In genomic region chr2:72533767-72534166, GRCh38 we compare ENCODE assay signal across 17 cellular contexts.
A peak's percentile ranks its signal among the peaks of the same experiment; 100 is the strongest.
DNase-seq lines count a peak whose midpoint lies in the region; ATAC-seq and TF ChIP-seq lines count a peak whose summit lies in the region.
"Had no signal": no experiment of that assay in that cellular context is flagged by ENCODE, and none has a peak within 500 bp of the region (broad histone marks: within the 10 kb centered on the region; RNA-seq: fewer than 3 reads in every experiment).

No MANE protein-coding gene starts in this region.

- ATAC-seq in psoas muscle (no peak), GM18858 (IDR thresholded peaks at IDR 0.05; ENCODE audit: unreplicated experiment) (no peak)
- ATAC-seq: GM23338; stimulated activated memory B cell treated with anti-CD40 and anti-IgM and Interleukin-4, amounts not matched to agents 10 μg/mL and 1 μg/mL and 100 μg/mL, for 72 hours had no signal

- H3K27me3 ChIP-seq in psoas muscle (ENCODE audit: insufficient read depth in 3 of 3, low read length in 2 of 3): no peaks in the 10 kb centered on the region
- H3K27me3 ChIP-seq: BLaER1 treated with 17β-estradiol and CSF1 and Interleukin-3, amounts not matched to agents 10 nM and 100 nM; SJSA1 had no signal

- H3K27ac ChIP-seq in RWPE1 (no peak overlapping the region), psoas muscle (no peak overlapping the region)
- H3K27ac ChIP-seq: BLaER1 treated with 17β-estradiol and CSF1 and Interleukin-3, amounts not matched to agents 10 nM and 100 nM; SJSA1 had no signal

- H3K9me3 ChIP-seq in psoas muscle: no peaks in the 10 kb centered on the region
- H3K9me3 ChIP-seq: BLaER1 treated with 17β-estradiol and CSF1 and Interleukin-3, amounts not matched to agents 10 nM and 100 nM; SJSA1 had no signal

- intact Hi-C loops in psoas muscle (cut with DNase I): no loop called here

- no peak overlapping the region for H3K4me3 Mint-ChIP-seq in progenitor cell of endocrine pancreas (ENCODE audit: low read depth)
- H3K4me3 Mint-ChIP-seq: activated CD4-positive, alpha-beta memory T cell treated with anti-CD3 and anti-CD28 coated beads for 36 hours; GM23338; immature natural killer cell; stimulated activated memory B cell treated with anti-CD40 and anti-IgM and Interleukin-4, amounts not matched to agents 10 μg/mL and 1 μg/mL and 100 μg/mL, for 72 hours had no signal

- peaks cover 2% of the 10 kb centered on the region for H3K9me3 Mint-ChIP-seq in progenitor cell of endocrine pancreas (ENCODE audit: low read depth)
- H3K9me3 Mint-ChIP-seq: activated CD4-positive, alpha-beta memory T cell treated with anti-CD3 and anti-CD28 coated beads for 36 hours; GM23338; immature natural killer cell; stimulated activated memory B cell treated with anti-CD40 and anti-IgM and Interleukin-4, amounts not matched to agents 10 μg/mL and 1 μg/mL and 100 μg/mL, for 72 hours had no signal

- H3K36me3 ChIP-seq in psoas muscle (ENCODE audit: insufficient read depth in 1 of 2, low read depth in 1 of 2): no peaks in the 10 kb centered on the region
- H3K36me3 ChIP-seq: BLaER1 treated with 17β-estradiol and CSF1 and Interleukin-3, amounts not matched to agents 10 nM and 100 nM; SJSA1 had no signal

- in situ Hi-C loops in GM13977 (cut with MboI; ENCODE audit: low pct_unique_long_range_greater_than_20kb, low sequenced_read_pairs, unreplicated experiment): no loop called here

- TF ChIP-seq CTCF in RWPE1 (conservative IDR thresholded peaks at IDR 0.05; ENCODE audit: low read depth) (no peak), epithelial cell of esophagus (IDR thresholded peaks at IDR 0.05; ENCODE audit: insufficient read depth, low read depth, low read length, missing control alignments) (no peak), progenitor cell of endocrine pancreas (IDR thresholded peaks at IDR 0.05; ENCODE audit: unreplicated experiment) (no peak), psoas muscle (IDR thresholded peaks at IDR 0.05) (no peak), GM13977 (IDR thresholded peaks at IDR 0.05; ENCODE audit: extremely low read depth, insufficient read depth, missing control alignments) (no peak)

- peak overlapping the region; percentile 29 for H3K27ac Mint-ChIP-seq in progenitor cell of endocrine pancreas
- H3K27ac Mint-ChIP-seq: activated CD4-positive, alpha-beta memory T cell treated with anti-CD3 and anti-CD28 coated beads for 36 hours; GM23338; immature natural killer cell; stimulated activated memory B cell treated with anti-CD40 and anti-IgM and Interleukin-4, amounts not matched to agents 10 μg/mL and 1 μg/mL and 100 μg/mL, for 72 hours had no signal

- POLR2A ChIA-PET in RWPE1 (lab: Yijun Ruan, JAX; ENCODE audit: low non-redundant PET): no interaction called here

- H3K4me3 ChIP-seq in epithelial cell of esophagus (ENCODE audit: low read length) (no peak overlapping the region), psoas muscle (no peak overlapping the region)
- H3K4me3 ChIP-seq: BLaER1 treated with 17β-estradiol and CSF1 and Interleukin-3, amounts not matched to agents 10 nM and 100 nM; GM23338; SJSA1 had no signal

- H3K36me3 Mint-ChIP-seq in progenitor cell of endocrine pancreas (ENCODE audit: insufficient read depth): peaks cover 4% of the 10 kb centered on the region
- H3K36me3 Mint-ChIP-seq: immature natural killer cell; stimulated activated memory B cell treated with anti-CD40 and anti-IgM and Interleukin-4, amounts not matched to agents 10 μg/mL and 1 μg/mL and 100 μg/mL, for 72 hours had no signal

- no peaks in the 10 kb centered on the region for H3K27me3 Mint-ChIP-seq in progenitor cell of endocrine pancreas
- H3K27me3 Mint-ChIP-seq: activated CD4-positive, alpha-beta memory T cell treated with anti-CD3 and anti-CD28 coated beads for 36 hours; stimulated activated memory B cell treated with anti-CD40 and anti-IgM and Interleukin-4, amounts not matched to agents 10 μg/mL and 1 μg/mL and 100 μg/mL, for 72 hours had no signal

- CTCF ChIA-PET in RWPE1 (lab: Yijun Ruan, JAX): interaction anchor here (0.6 kb wide), 1 partner anchor 151 kb away, joined by 5 read pairs; no protein-coding TSS in a partner anchor

- no peaks in the 10 kb centered on the region for H3K4me1 ChIP-seq in psoas muscle
- H3K4me1 ChIP-seq: BLaER1 treated with 17β-estradiol and CSF1 and Interleukin-3, amounts not matched to agents 10 nM and 100 nM had no signal

- DNase-seq in GM03348 (ENCODE audit: low spot score): peak; percentile 9
- DNase-seq in RWPE1 (ENCODE audit: low spot score): peak; percentile 51
- DNase-seq in epithelial cell of esophagus (ENCODE audit: low read depth): peak; percentile 50
- no peak for DNase-seq in progenitor cell of endocrine pancreas (ENCODE audit: low spot score, unreplicated experiment)
- DNase-seq in psoas muscle: no peak
- no peak for DNase-seq in NCI-H1930 (lab: John Stamatoyannopoulos, UW)
- DNase-seq in GM13977 (ENCODE audit: low spot score): no peak
- DNase-seq: activated CD4-positive, alpha-beta memory T cell treated with anti-CD3 and anti-CD28 coated beads for 36 hours; cortex of kidney; foreskin melanocyte; immature natural killer cell; NCI-H1105 had no signal

- H3K4me1 Mint-ChIP-seq in progenitor cell of endocrine pancreas (ENCODE audit: low read depth): peaks cover 6% of the 10 kb centered on the region
- H3K4me1 Mint-ChIP-seq: immature natural killer cell; stimulated activated memory B cell treated with anti-CD40 and anti-IgM and Interleukin-4, amounts not matched to agents 10 μg/mL and 1 μg/mL and 100 μg/mL, for 72 hours had no signal

- WGBS in psoas muscle, 3 donors: 67 to 96% (median 74%) methylated on average over 1 of the region's 1 CpG

Comparison
In these comparisons a context has a peak if more than half of its experiments do, and no peak if none do; other contexts are left out.
1. DNase-seq: peak in GM03348 (single experiment), RWPE1 (single experiment) and epithelial cell of esophagus (single experiment); none in progenitor cell of endocrine pancreas (single experiment), psoas muscle (0 of 2), NCI-H1930 (0 of 2) and GM13977 (single experiment).